ENCODE assay signal across 1 cellular context in the genomic region with DNA sequence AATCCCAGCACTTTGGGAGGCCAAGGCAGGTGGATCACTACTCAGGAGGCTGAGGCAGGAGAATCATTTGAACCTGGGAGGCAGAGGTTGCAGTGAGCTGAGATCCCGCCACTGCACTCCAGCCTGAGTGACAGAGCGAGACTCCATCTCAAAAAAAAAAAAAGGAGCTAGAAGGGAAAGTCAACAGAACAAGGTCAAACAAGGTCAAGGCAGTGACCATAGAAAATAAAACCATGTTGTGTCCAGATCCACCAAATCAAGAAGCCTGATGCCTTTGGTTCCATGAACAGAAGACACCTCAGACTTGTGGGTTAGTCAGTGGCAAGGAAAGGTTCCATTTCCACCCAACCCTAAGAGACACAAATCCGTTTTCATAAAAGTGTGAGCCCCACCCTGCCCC.
A peak's percentile ranks its signal among the peaks of the same experiment; 100 is the strongest.
TF ChIP-seq lines count a peak whose summit lies in the region.

No MANE protein-coding gene starts in this region.

TF ChIP-seq in K562, 482 proteins besides CTCF, POLR2A, EP300 and RAD21 (continued from another document):
- TF ChIP-seq, protein P1, sequence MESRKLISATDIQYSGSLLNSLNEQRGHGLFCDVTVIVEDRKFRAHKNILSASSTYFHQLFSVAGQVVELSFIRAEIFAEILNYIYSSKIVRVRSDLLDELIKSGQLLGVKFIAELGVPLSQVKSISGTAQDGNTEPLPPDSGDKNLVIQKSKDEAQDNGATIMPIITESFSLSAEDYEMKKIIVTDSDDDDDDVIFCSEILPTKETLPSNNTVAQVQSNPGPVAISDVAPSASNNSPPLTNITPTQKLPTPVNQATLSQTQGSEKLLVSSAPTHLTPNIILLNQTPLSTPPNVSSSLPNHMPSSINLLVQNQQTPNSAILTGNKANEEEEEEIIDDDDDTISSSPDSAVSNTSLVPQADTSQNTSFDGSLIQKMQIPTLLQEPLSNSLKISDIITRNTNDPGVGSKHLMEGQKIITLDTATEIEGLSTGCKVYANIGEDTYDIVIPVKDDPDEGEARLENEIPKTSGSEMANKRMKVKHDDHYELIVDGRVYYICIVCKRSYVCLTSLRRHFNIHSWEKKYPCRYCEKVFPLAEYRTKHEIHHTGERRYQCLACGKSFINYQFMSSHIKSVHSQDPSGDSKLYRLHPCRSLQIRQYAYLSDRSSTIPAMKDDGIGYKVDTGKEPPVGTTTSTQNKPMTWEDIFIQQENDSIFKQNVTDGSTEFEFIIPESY (CRISPR knock-in tag; IDR thresholded peaks at IDR 0.05), result peak; percentile 49; the same call in 1 of the 2 replicates
- TF ChIP-seq LEF1 (IDR thresholded peaks at IDR 0.05), result peak; percentile 55; the same call in 1 of the 2 replicates
- TF ChIP-seq ZNF384 (IDR thresholded peaks at IDR 0.05; ENCODE audit: low read depth, low read length), result peak; percentile 53; the same call in 1 of the 2 replicates
- TF ChIP-seq CXXC5 (CRISPR knock-in tag; IDR thresholded peaks at IDR 0.05), result 0 out of 2 replicates have a peak, but pooled peaks have one; percentile 16
